ENCODE assay signal across 12 cellular contexts in the genomic region with DNA sequence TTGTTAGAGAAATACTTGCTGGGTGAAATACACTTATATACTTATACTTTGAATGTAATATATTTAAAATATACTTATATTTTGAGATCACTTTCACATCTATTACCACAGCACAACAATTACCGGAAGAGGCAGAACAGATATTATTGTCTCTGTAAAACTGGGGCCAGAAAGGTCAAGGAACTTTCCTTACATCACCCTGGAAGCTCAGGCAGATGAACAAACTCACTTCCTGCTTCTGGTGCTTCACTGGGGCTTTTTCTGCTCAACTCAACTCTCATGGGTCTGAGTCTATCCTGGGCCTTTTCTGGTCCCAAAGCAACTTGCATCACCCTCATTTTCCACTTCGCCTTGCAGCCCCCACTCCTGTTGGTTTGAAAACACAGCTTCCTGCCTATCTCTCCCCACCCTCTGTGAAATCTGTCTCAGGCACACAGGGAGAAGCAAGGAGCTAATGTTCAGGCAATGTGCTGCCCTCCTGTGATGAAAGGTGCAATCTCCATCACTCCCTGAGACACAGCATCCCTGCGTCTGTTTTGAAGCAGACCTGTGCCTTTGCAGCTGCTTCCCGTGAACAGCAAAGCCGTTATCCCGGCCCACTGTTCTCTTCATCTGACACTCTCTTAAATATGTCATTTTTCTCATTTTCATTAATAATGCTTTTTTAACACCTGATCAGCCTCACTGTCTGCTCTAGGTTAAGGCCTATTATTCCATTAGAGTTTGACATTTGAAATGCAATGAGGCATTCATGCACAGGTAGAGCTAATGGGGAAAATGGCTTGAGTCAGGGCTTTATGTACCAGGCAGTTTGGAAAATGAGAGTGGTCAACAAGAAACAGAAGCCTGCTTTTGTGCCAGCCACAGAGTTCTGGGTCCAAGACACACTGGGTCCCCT.
DNase-seq lines count a peak whose midpoint lies in the region; ATAC-seq and TF ChIP-seq lines count a peak whose summit lies in the region.
"Had no signal": no experiment of that assay in that cellular context is flagged by ENCODE, and none has a peak within 500 bp of the region (broad histone marks: within the 10 kb centered on the region; RNA-seq: fewer than 3 reads in every experiment).

No MANE protein-coding gene starts in this region.

- no CpG with 5 or more reads among the region's 6 CpGs for WGBS in mesendoderm (ENCODE audit: extremely low coverage, insufficient coverage, low lambda C conversion rate)

- no peak overlapping the region for H3K18ac ChIP-seq in mesendoderm (ENCODE audit: low read length)

- H4K8ac ChIP-seq in mesendoderm (ENCODE audit: low read depth, low read length) = no peak overlapping the region

- no peak overlapping the region for H3K23ac ChIP-seq in mesendoderm (ENCODE audit: low read length)

- no peaks in the 10 kb centered on the region for H3K4me1 ChIP-seq in mesendoderm (ENCODE audit: control insufficient read depth, low read depth, low read length)

- in situ Hi-C loops in brain microvascular endothelial cell (cut with HindIII; ENCODE audit: low pct_ligation_motif_present, low sequenced_read_pairs) = no loop called here

- H2BK5ac ChIP-seq in mesendoderm (ENCODE audit: low read length) = no peak overlapping the region

- H3K4me3 ChIP-seq in brain microvascular endothelial cell (ENCODE audit: low read depth, low read length) = no peak overlapping the region
- no peak overlapping the region for H3K4me3 ChIP-seq in mesendoderm (ENCODE audit: low read length)

- no peak overlapping the region for H3K27ac ChIP-seq in brain microvascular endothelial cell
- no peak overlapping the region for H3K27ac ChIP-seq in mesendoderm (ENCODE audit: low read depth, low read length)
- H3K27ac ChIP-seq: RWPE1 had no signal

- no peak overlapping the region for H3K9ac ChIP-seq in mesendoderm (ENCODE audit: low read length)

- no peak overlapping the region for H4K5ac ChIP-seq in mesendoderm (ENCODE audit: low read length)

- H3K27me3 ChIP-seq in brain microvascular endothelial cell (replicated peaks) (no peaks in the 10 kb centered on the region), mesendoderm (ENCODE audit: insufficient read depth, low read length, poor library complexity) (no peaks in the 10 kb centered on the region)

- no peaks in the 10 kb centered on the region for H3K79me2 ChIP-seq in mesendoderm (ENCODE audit: control insufficient read depth, insufficient read depth, low read length)

- H3K36me3 ChIP-seq in brain microvascular endothelial cell (replicated peaks) (no peaks in the 10 kb centered on the region), mesendoderm (ENCODE audit: control insufficient read depth, insufficient read depth, low read length) (no peaks in the 10 kb centered on the region)

- ATAC-seq in HG03342 (IDR thresholded peaks at IDR 0.05; ENCODE audit: unreplicated experiment) (peak; percentile 59), HG02588 (IDR thresholded peaks at IDR 0.05; ENCODE audit: unreplicated experiment) (no peak)

- H3K56ac ChIP-seq in mesendoderm (ENCODE audit: low read length) = no peak overlapping the region

- no peak overlapping the region for H2BK120ac ChIP-seq in mesendoderm (ENCODE audit: low read depth, low read length)

- no peak overlapping the region for H2AK5ac ChIP-seq in mesendoderm (ENCODE audit: low read length)

- no peak overlapping the region for H3K4me2 ChIP-seq in mesendoderm (ENCODE audit: low read length)

- peak; percentile 8 for TF ChIP-seq CTCF in brain microvascular endothelial cell (IDR thresholded peaks at IDR 0.05; ENCODE audit: low read depth, low read length, missing control alignments)

- H3K4ac ChIP-seq in mesendoderm (ENCODE audit: low read depth, low read length) = no peak overlapping the region

- DNase-seq in NCI-H1092 treated with DMSO at 0.1 percent for 48 hours (lab: John Stamatoyannopoulos, UW) (peak; percentile 9), NCI-H1092 (lab: John Stamatoyannopoulos, UW) (no peak), brain microvascular endothelial cell (no peak), mesendoderm (peak; percentile 61), NCI-H1105 (lab: John Stamatoyannopoulos, UW) (no peak), medulla oblongata (ENCODE audit: extremely low spot score) (no peak)
- DNase-seq: activated CD4-positive, alpha-beta T cell treated with anti-CD3 and anti-CD28 coated beads, Interleukin-2, amount 50 U/mL, for 1 hour; activated naive CD4-positive, alpha-beta T cell treated with anti-CD3 and anti-CD28 coated beads, Interleukin-2, amount 50 U/mL, for 16 hours; GF-D8 had no signal

- H2BK15ac ChIP-seq in mesendoderm (replicated peaks; ENCODE audit: low read depth) = no peak overlapping the region

- no peaks in the 10 kb centered on the region for H3K79me1 ChIP-seq in mesendoderm (ENCODE audit: low read length)

Comparison
In these comparisons a context has a peak if more than half of its experiments do, and no peak if none do; other contexts are left out.
1. DNase-seq: peak in NCI-H1092 treated with DMSO at 0.1 percent for 48 hours (single experiment) and mesendoderm (single experiment); none in NCI-H1092 (single experiment), brain microvascular endothelial cell (single experiment), NCI-H1105 (single experiment) and medulla oblongata (single experiment).